In genomic region chr18:48563027-48563426, GRCh38 we compare ENCODE assay signal across 11 cellular contexts. TPM values are rescaled to one million over a fixed set of nuclear protein-coding genes. Genes with fewer than 3 reads are reported as not detected.
DNase-seq lines count a peak whose midpoint lies in the region; ATAC-seq and TF ChIP-seq lines count a peak whose summit lies in the region.
"Had no signal": no experiment of that assay in that cellular context is flagged by ENCODE, and none has a peak within 500 bp of the region (broad histone marks: within the 10 kb centered on the region; RNA-seq: fewer than 3 reads in every experiment).

No MANE protein-coding gene starts in this region.

- H3K27ac Mint-ChIP-seq in endodermal cell (no peak overlapping the region), nephron progenitor cell (peak overlapping the region; percentile 76)
- H3K27ac Mint-ChIP-seq: activated naive CD8-positive, alpha-beta T cell treated with anti-CD3 and anti-CD28 coated beads, Interleukin-2, amount 10 ng/mL, durations not matched to agents 7 days and 5 days had no signal

- H3K27me3 ChIP-seq in endodermal cell (ENCODE audit: control insufficient read depth, insufficient read depth, low read length, poor library complexity, severe bottlenecking) (no peaks in the 10 kb centered on the region), SJCRH30 (no peaks in the 10 kb centered on the region), gastroesophageal sphincter (no peaks in the 10 kb centered on the region)

- H3K36me3 ChIP-seq in endodermal cell (ENCODE audit: control insufficient read depth, insufficient read depth, low read length) (peaks cover 7% of the 10 kb centered on the region), SJCRH30 (peaks cover 5% of the 10 kb centered on the region; the same call in 1 of the 2 replicates), gastroesophageal sphincter (no peaks in the 10 kb centered on the region)

- H3K4me1 Mint-ChIP-seq in endodermal cell = peaks cover 10% of the 10 kb centered on the region
- H3K4me1 Mint-ChIP-seq in nephron progenitor cell = peaks cover 29% of the 10 kb centered on the region

- H3K9me3 Mint-ChIP-seq in endodermal cell (peaks cover 4% of the 10 kb centered on the region), nephron progenitor cell (peaks cover 15% of the 10 kb centered on the region)

- H3K9me3 ChIP-seq in endodermal cell (ENCODE audit: control insufficient read depth, low read length) (peaks cover 8% of the 10 kb centered on the region), SJCRH30 (replicated peaks) (no peaks in the 10 kb centered on the region), gastroesophageal sphincter (peaks cover 0 to 6% (median 0%) of the 10 kb centered on the region in 3 donors)

- WGBS in endodermal cell (ENCODE audit: insufficient coverage in 1 of 2, insufficient read length in 1 of 2), 2 experiments = 88% methylated on average over 2 of the region's 2 CpGs; no CpG with 5 or more reads in 1 of the 2 experiments
- WGBS in gastroesophageal sphincter (ENCODE audit: low coverage in 1 of 2), 2 donors = no CpG with 5 or more reads among the region's 2 CpGs

- H3K27me3 Mint-ChIP-seq in endodermal cell (ENCODE audit: insufficient read depth) = no peaks in the 10 kb centered on the region
- H3K27me3 Mint-ChIP-seq in nephron progenitor cell (ENCODE audit: low read depth, poor library complexity) = no peaks in the 10 kb centered on the region

- DNase-seq in Daoy (ENCODE audit: low read depth) = peak; percentile 78
- DNase-seq in NCI-H226 = peak; percentile 62
- DNase-seq in endodermal cell = peak; percentile 54
- DNase-seq in nephron progenitor cell = no peak
- DNase-seq in NOMO-1 treated with dmso at 0.1 percent for 144 hours (lab: John Stamatoyannopoulos, UW; ENCODE audit: unreplicated experiment) = no peak
- no peak for DNase-seq in SJCRH30
- DNase-seq: activated naive CD8-positive, alpha-beta T cell treated with anti-CD3 and anti-CD28 coated beads, Interleukin-2, amount 10 ng/mL, durations not matched to agents 7 days and 5 days; NCI-H1694 had no signal

- no peak overlapping the region for H3K27ac ChIP-seq in endodermal cell (ENCODE audit: low read depth, low read length)
- H3K27ac ChIP-seq in SJCRH30 = no peak overlapping the region
- H3K27ac ChIP-seq in gastroesophageal sphincter = peak overlapping the region in 2 of 4 donors; percentile 48 to 54

- H3K36me3 Mint-ChIP-seq in endodermal cell (ENCODE audit: low read depth) (peaks cover 7% of the 10 kb centered on the region), nephron progenitor cell (ENCODE audit: low read depth) (peaks cover 21% of the 10 kb centered on the region)
- H3K36me3 Mint-ChIP-seq: activated naive CD8-positive, alpha-beta T cell treated with anti-CD3 and anti-CD28 coated beads, Interleukin-2, amount 10 ng/mL, durations not matched to agents 7 days and 5 days had no signal

- H3K9ac ChIP-seq in endodermal cell (ENCODE audit: extremely low read depth, low read length, poor library complexity, severe bottlenecking) = no peak overlapping the region

- H3K4me1 ChIP-seq in endodermal cell (ENCODE audit: control insufficient read depth, insufficient read depth, low read length) (no peaks in the 10 kb centered on the region), SJCRH30 (peaks cover 14% of the 10 kb centered on the region), gastroesophageal sphincter (peaks cover 0 to 67% (median 17%) of the 10 kb centered on the region in 3 donors)

- TF ChIP-seq POLR2A in gastroesophageal sphincter (IDR thresholded peaks at IDR 0.05) = no peak

- TF ChIP-seq CTCF in endodermal cell (conservative IDR thresholded peaks at IDR 0.05) = no peak
- TF ChIP-seq CTCF in nephron progenitor cell (IDR thresholded peaks at IDR 0.05) = no peak
- no peak for TF ChIP-seq CTCF in gastroesophageal sphincter (IDR thresholded peaks at IDR 0.05)

- no peak for ATAC-seq in HG03460 (IDR thresholded peaks at IDR 0.05; ENCODE audit: unreplicated experiment)
- no peak for ATAC-seq in gastroesophageal sphincter

- H3K4me3 Mint-ChIP-seq in endodermal cell (no peak overlapping the region), nephron progenitor cell (no peak overlapping the region)
- H3K4me3 Mint-ChIP-seq: activated naive CD8-positive, alpha-beta T cell treated with anti-CD3 and anti-CD28 coated beads, Interleukin-2, amount 10 ng/mL, durations not matched to agents 7 days and 5 days had no signal

- no peak overlapping the region for H3K4me3 ChIP-seq in endodermal cell (ENCODE audit: low read length)
- no peak overlapping the region for H3K4me3 ChIP-seq in SJCRH30
- no peak overlapping the region for H3K4me3 ChIP-seq in gastroesophageal sphincter
- H3K4me3 ChIP-seq: skin epidermis had no signal

- no peak for TF ChIP-seq EP300 in gastroesophageal sphincter (IDR thresholded peaks at IDR 0.05)

RNA-seq across cellular contexts. Expression of gene CTIF, which starts 24.2 kb away (rescaled TPM):
- total RNA-seq in Daoy (2014; rRNA removed; shearing (Covaris generic)) = 3.6 and 8.2 TPM in 2 replicates
- total RNA-seq in endodermal cell (10 to 100 TPM; 33.8 to 41.6 TPM), gastroesophageal sphincter (100 to 1,000 TPM in 2 of 4 donors, 10 to 100 TPM in 2; 31.4 to 124 (median 78.1) TPM)
- polyA plus RNA-seq in endodermal cell (2013, experiment 1 of 2) = 35.4 TPM
- polyA plus RNA-seq in endodermal cell (2013, experiment 2 of 2) = 34.4 TPM
- 13.6 and 14.6 TPM in 2 replicates for total RNA-seq in SJCRH30 (2014; rRNA removed; shearing (Covaris generic))

Comparison
In these comparisons a context has a peak if more than half of its experiments do, and no peak if none do; other contexts are left out.
1. DNase-seq: peak in Daoy (single experiment), NCI-H226 (single experiment) and endodermal cell (single experiment); none in nephron progenitor cell (single experiment), NOMO-1 treated with dmso at 0.1 percent for 144 hours (single experiment) and SJCRH30 (0 of 2).